14 cellular contexts compared by ENCODE assay signal in the genomic region with DNA sequence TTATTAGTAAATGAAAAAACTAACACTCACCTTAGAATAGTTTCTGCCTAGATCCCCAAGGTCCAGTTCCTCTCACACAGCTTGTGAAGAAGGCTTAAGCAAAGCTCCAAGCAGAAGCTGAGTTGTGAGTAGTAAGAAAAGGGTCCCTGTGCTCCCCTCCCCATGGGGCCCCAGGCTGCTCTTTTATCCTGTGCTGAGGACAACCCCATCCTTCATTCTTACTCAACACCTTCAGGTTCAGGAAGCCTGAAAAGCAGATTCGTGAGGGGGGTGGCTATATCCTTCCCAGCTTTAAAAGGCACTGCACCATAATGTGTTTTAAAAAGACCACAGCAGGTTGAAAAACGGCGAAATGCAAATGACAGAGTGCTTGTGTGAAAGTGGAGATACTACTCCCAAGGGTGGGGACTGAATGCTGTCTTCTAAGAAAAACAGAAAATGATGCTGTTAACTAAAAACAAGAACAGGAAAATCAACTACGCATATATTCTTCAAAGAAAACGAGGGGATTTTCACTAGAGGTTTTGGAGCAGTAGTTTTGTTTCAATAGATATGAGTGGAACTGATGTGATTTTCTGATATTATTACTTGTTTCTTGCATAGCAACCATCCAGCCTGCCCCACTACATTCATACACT.
DNase-seq lines count a peak whose midpoint lies in the region; ATAC-seq and TF ChIP-seq lines count a peak whose summit lies in the region.
"Had no signal": no experiment of that assay in that cellular context is flagged by ENCODE, and none has a peak within 500 bp of the region (broad histone marks: within the 10 kb centered on the region; RNA-seq: fewer than 3 reads in every experiment).

No MANE protein-coding gene starts in this region.

- no peak overlapping the region for H2AK5ac ChIP-seq in trophoblast cell (ENCODE audit: low read length)

- no peak overlapping the region for H3K4me3 Mint-ChIP-seq in activated CD8-positive, alpha-beta T cell treated with anti-CD3 and anti-CD28 coated beads for 36 hours
- H3K4me3 Mint-ChIP-seq: naive B cell had no signal

- no peak overlapping the region for H4K8ac ChIP-seq in trophoblast cell (ENCODE audit: low read depth, low read length)

- no peak overlapping the region for H2AFZ ChIP-seq in trophoblast cell (ENCODE audit: insufficient read depth, low read length, poor library complexity)

- DNase-seq in GM13977 (ENCODE audit: low spot score) (peak; percentile 26), trophoblast cell (no peak), pons (ENCODE audit: low spot score) (no peak), DMS114 treated with DMSO at 0.1 percent for 48 hours (lab: John Stamatoyannopoulos, UW; ENCODE audit: unreplicated experiment) (no peak), NCI-H226 (no peak)
- DNase-seq in activated CD8-positive, alpha-beta T cell treated with anti-CD3 and anti-CD28 coated beads for 36 hours = no peak
- DNase-seq: C1 segment of cervical spinal cord; head of caudate nucleus; left colon; naive B cell; NK-92 treated with Interleukin-12 subunit alpha and Interleukin-12 subunit beta, amount 100 ng/mL, for 24 hours; WERI-Rb-1 had no signal

- no peak overlapping the region for H3K9ac ChIP-seq in trophoblast cell (ENCODE audit: low read length)

- in situ Hi-C loops in GM13977 (cut with MboI; ENCODE audit: low pct_unique_long_range_greater_than_20kb, low sequenced_read_pairs, unreplicated experiment) = no loop called here

- H3K4me1 Mint-ChIP-seq in activated CD8-positive, alpha-beta T cell treated with anti-CD3 and anti-CD28 coated beads for 36 hours (ENCODE audit: low read depth) = peaks cover 3% of the 10 kb centered on the region
- H3K4me1 Mint-ChIP-seq: naive B cell had no signal

- no peaks in the 10 kb centered on the region for H3K4me1 ChIP-seq in trophoblast cell (ENCODE audit: control insufficient read depth in 1 of 2, insufficient read depth in 2 of 2, low read length in 2 of 2)

- no peaks in the 10 kb centered on the region for H3K27me3 Mint-ChIP-seq in activated CD8-positive, alpha-beta T cell treated with anti-CD3 and anti-CD28 coated beads for 36 hours

- H3K79me1 ChIP-seq in trophoblast cell (ENCODE audit: low read length) = no peaks in the 10 kb centered on the region

- H3K18ac ChIP-seq in trophoblast cell (ENCODE audit: low read length) = no peak overlapping the region

- H2BK12ac ChIP-seq in trophoblast cell (ENCODE audit: low read length) = no peak overlapping the region

- no peaks in the 10 kb centered on the region for H3K79me2 ChIP-seq in trophoblast cell (ENCODE audit: control insufficient read depth, insufficient read depth, low read length, poor library complexity)

- H4K91ac ChIP-seq in trophoblast cell (ENCODE audit: low read depth, low read length) = no peak overlapping the region

- no peaks in the 10 kb centered on the region for H3K9me3 Mint-ChIP-seq in activated CD8-positive, alpha-beta T cell treated with anti-CD3 and anti-CD28 coated beads for 36 hours

- H3K4ac ChIP-seq in trophoblast cell (ENCODE audit: low read depth, low read length) = no peak overlapping the region

- H4K12ac ChIP-seq in trophoblast cell (ENCODE audit: low read depth, low read length) = no peak overlapping the region

- H3K23ac ChIP-seq in trophoblast cell (ENCODE audit: low read length) = no peak overlapping the region

- H3K27ac ChIP-seq in trophoblast cell (ENCODE audit: low read depth, low read length) = no peak overlapping the region
- H3K27ac ChIP-seq: WERI-Rb-1 had no signal

- no peak overlapping the region for H2BK120ac ChIP-seq in trophoblast cell (ENCODE audit: insufficient read depth, low read length, poor library complexity)

- H2BK5ac ChIP-seq in trophoblast cell (ENCODE audit: low read depth, low read length, poor library complexity) = no peak overlapping the region

- H3K9me3 ChIP-seq in trophoblast cell (ENCODE audit: insufficient read depth, low read depth, low read length) = no peaks in the 10 kb centered on the region

- intact Hi-C loops in activated CD8-positive, alpha-beta T cell treated with anti-CD3 and anti-CD28 coated beads for 36 hours (cut with micrococcal nuclease) = no loop called here

- no peak overlapping the region for H3K27ac Mint-ChIP-seq in activated CD8-positive, alpha-beta T cell treated with anti-CD3 and anti-CD28 coated beads for 36 hours
- H3K27ac Mint-ChIP-seq: naive B cell had no signal

- H3K36me3 Mint-ChIP-seq in activated CD8-positive, alpha-beta T cell treated with anti-CD3 and anti-CD28 coated beads for 36 hours (ENCODE audit: low read depth) = no peaks in the 10 kb centered on the region

- CTCF ChIA-PET in activated CD8-positive, alpha-beta T cell treated with anti-CD3 and anti-CD28 coated beads for 36 hours (lab: Charles Lee) = no interaction called here

- H3K14ac ChIP-seq in trophoblast cell (ENCODE audit: low read length) = no peak overlapping the region

- H3K36me3 ChIP-seq in trophoblast cell (ENCODE audit: control insufficient read depth in 1 of 2, insufficient read depth in 2 of 2, low read length in 2 of 2) = no peaks in the 10 kb centered on the region
- H3K36me3 ChIP-seq: WERI-Rb-1 had no signal

- POLR2A ChIA-PET in activated CD8-positive, alpha-beta T cell treated with anti-CD3 and anti-CD28 coated beads for 36 hours (lab: Charles Lee) = interaction anchor here (0.7 kb wide), 1 partner anchor 19 kb away, joined by 4 read pairs; no protein-coding TSS in a partner anchor

- TF ChIP-seq CTCF in GM13977 (IDR thresholded peaks at IDR 0.05; ENCODE audit: extremely low read depth, insufficient read depth, missing control alignments) = no peak
- TF ChIP-seq CTCF in activated CD8-positive, alpha-beta T cell treated with anti-CD3 and anti-CD28 coated beads for 36 hours (IDR thresholded peaks at IDR 0.05) = no peak

- H3K27me3 ChIP-seq in trophoblast cell (ENCODE audit: insufficient read depth, low read length) = no peaks in the 10 kb centered on the region

- no peak overlapping the region for H3K4me3 ChIP-seq in trophoblast cell (ENCODE audit: low read depth, low read length)

- peak; percentile 79 for ATAC-seq in GM19395 (IDR thresholded peaks at IDR 0.05; ENCODE audit: unreplicated experiment)
- ATAC-seq in HG02840 (IDR thresholded peaks at IDR 0.05; ENCODE audit: low FRiP score, unreplicated experiment) = peak; percentile 66
- ATAC-seq in activated CD8-positive, alpha-beta T cell treated with anti-CD3 and anti-CD28 coated beads for 36 hours = peak; percentile 34
- ATAC-seq: left colon had no signal

- WGBS in trophoblast cell (ENCODE audit: extremely low coverage, insufficient coverage, insufficient read length) = no CpG with 5 or more reads among the region's 5 CpGs

- H3K4me2 ChIP-seq in trophoblast cell (ENCODE audit: low read length) = no peak overlapping the region
